9 cellular contexts compared by ENCODE assay signal in genomic region chrX:131792789-131793462, GRCh38.
DNase-seq lines count a peak whose midpoint lies in the region; TF ChIP-seq lines count a peak whose summit lies in the region.
"Had no signal": no experiment of that assay in that cellular context is flagged by ENCODE, and none has a peak within 500 bp of the region (broad histone marks: within the 10 kb centered on the region; RNA-seq: fewer than 3 reads in every experiment).

No MANE protein-coding gene starts in this region.

- H3K9me3 ChIP-seq in MM.1S (replicated peaks; ENCODE audit: insufficient read depth, low read length) = no peaks in the 10 kb centered on the region

- no peaks in the 10 kb centered on the region for H3K27me3 Mint-ChIP-seq in activated naive CD4-positive, alpha-beta T cell treated with anti-CD3 and anti-CD28 coated beads for 36 hours (ENCODE audit: low read depth)

- no peaks in the 10 kb centered on the region for H3K9me3 Mint-ChIP-seq in activated naive CD4-positive, alpha-beta T cell treated with anti-CD3 and anti-CD28 coated beads for 36 hours
- H3K9me3 Mint-ChIP-seq: activated T-cell treated with anti-CD3 and anti-CD28 coated beads, Interleukin-2, amount 50 U/mL, for 72 hours had no signal

- peak overlapping the region; percentile 63 for H3K4me2 ChIP-seq in MM.1S (ENCODE audit: low read depth, low read length)

- H2AFZ ChIP-seq in MM.1S (ENCODE audit: low read length) = peak overlapping the region; percentile 30

- peaks cover 34% of the 10 kb centered on the region for H3K36me3 Mint-ChIP-seq in activated naive CD4-positive, alpha-beta T cell treated with anti-CD3 and anti-CD28 coated beads for 36 hours (ENCODE audit: low read depth)

- no peaks in the 10 kb centered on the region for H3K9me2 ChIP-seq in MM.1S (replicated peaks; ENCODE audit: insufficient read depth, low read length)

- H3K4me3 ChIP-seq in MM.1S (ENCODE audit: low read length) = peak overlapping the region; percentile 36

- H3K4me1 Mint-ChIP-seq in activated naive CD4-positive, alpha-beta T cell treated with anti-CD3 and anti-CD28 coated beads for 36 hours (ENCODE audit: low read depth) = no peaks in the 10 kb centered on the region

- DNase-seq in stimulated activated CD8-positive, alpha-beta memory T cell treated with anti-CD3 and anti-CD28 coated beads, Interleukin-12 subunit alpha, Interleukin-12 subunit beta, amount 100 ng/mL, for 4 hours (ENCODE audit: low read depth) = peak; percentile 64
- DNase-seq in stimulated activated CD8-positive, alpha-beta memory T cell treated with anti-CD3 and anti-CD28 coated beads, Interleukin-4, amount 100 ng/mL, for 48 hours = no peak
- peak; percentile 89 for DNase-seq in MM.1S
- peak; percentile 92 for DNase-seq in amniotic stem cell (lab: John Stamatoyannopoulos, UW)
- DNase-seq in lung microvascular endothelial cell (ENCODE audit: low read depth in 2 of 2) = peak; percentile 76 to 96
- no peak for DNase-seq in activated naive CD4-positive, alpha-beta T cell treated with anti-CD3 and anti-CD28 coated beads for 36 hours
- no peak for DNase-seq in germinal center (ENCODE audit: low spot score)
- DNase-seq in SHP77 treated with DMSO at 0.1 percent for 48 hours (lab: John Stamatoyannopoulos, UW) = no peak

- peaks cover 12% of the 10 kb centered on the region; the same call in 1 of the 2 replicates for H3K4me1 ChIP-seq in MM.1S (ENCODE audit: low read length)

- H3K9ac ChIP-seq in MM.1S (ENCODE audit: low read length) = peak overlapping the region; percentile 61

- H3K4me3 Mint-ChIP-seq in activated naive CD4-positive, alpha-beta T cell treated with anti-CD3 and anti-CD28 coated beads for 36 hours = no peak overlapping the region

- no peaks in the 10 kb centered on the region for H3K36me3 ChIP-seq in MM.1S (replicated peaks; ENCODE audit: insufficient read depth, low read length)

- H3K27ac Mint-ChIP-seq in activated naive CD4-positive, alpha-beta T cell treated with anti-CD3 and anti-CD28 coated beads for 36 hours = no peak overlapping the region
- H3K27ac Mint-ChIP-seq: activated T-cell treated with anti-CD3 and anti-CD28 coated beads, Interleukin-2, amount 50 U/mL, for 72 hours had no signal

- peak overlapping the region; percentile 64; the same call in 1 of the 2 replicates for H3K27ac ChIP-seq in MM.1S (ENCODE audit: low read length)

- no peaks in the 10 kb centered on the region for H3K79me2 ChIP-seq in MM.1S (ENCODE audit: low read length)

- H4K20me1 ChIP-seq in MM.1S (ENCODE audit: insufficient read depth, low read length) = no peaks in the 10 kb centered on the region

- CTCF ChIA-PET in activated naive CD4-positive, alpha-beta T cell treated with anti-CD3 and anti-CD28 coated beads for 36 hours (lab: Charles Lee) = no interaction called here

- H3K27me3 ChIP-seq in MM.1S (replicated peaks; ENCODE audit: insufficient read depth, low read length) = no peaks in the 10 kb centered on the region

- TF ChIP-seq CTCF in MM.1S (IDR thresholded peaks at IDR 0.05; ENCODE audit: low read length) = peak; percentile 33; the same call in 1 of the 2 replicates

- intact Hi-C loops in activated naive CD4-positive, alpha-beta T cell treated with anti-CD3 and anti-CD28 coated beads for 36 hours (cut with micrococcal nuclease) = no loop called here

- 0 out of 2 replicates have a peak, but pooled peaks cover 5% of the 10 kb centered on the region for H3F3A ChIP-seq in MM.1S (ENCODE audit: insufficient read depth, low read length)

Comparison
In these comparisons a context has a peak if more than half of its experiments do, and no peak if none do; other contexts are left out.
1. DNase-seq: peak in stimulated activated CD8-positive, alpha-beta memory T cell treated with anti-CD3 and anti-CD28 coated beads, Interleukin-12 subunit alpha, Interleukin-12 subunit beta, amount 100 ng/mL, for 4 hours (single experiment), MM.1S (single experiment), amniotic stem cell (single experiment) and lung microvascular endothelial cell (2 of 2); none in stimulated activated CD8-positive, alpha-beta memory T cell treated with anti-CD3 and anti-CD28 coated beads, Interleukin-4, amount 100 ng/mL, for 48 hours (single experiment), activated naive CD4-positive, alpha-beta T cell treated with anti-CD3 and anti-CD28 coated beads for 36 hours (single experiment), germinal center (single experiment) and SHP77 treated with DMSO at 0.1 percent for 48 hours (single experiment).